In genomic region chr9:137589441-137590122, GRCh38 we compare ENCODE assay signal across 8 cellular contexts. TPM values are rescaled to one million over a fixed set of nuclear protein-coding genes. Genes with fewer than 3 reads are reported as not detected.
A peak's percentile ranks its signal among the peaks of the same experiment; 100 is the strongest.
DNase-seq lines count a peak whose midpoint lies in the region; ATAC-seq and TF ChIP-seq lines count a peak whose summit lies in the region.

No MANE protein-coding gene starts in this region.

- no peaks in the 10 kb centered on the region for H3K9me3 ChIP-seq in parathyroid adenoma (ENCODE audit: control insufficient read depth, low read length)

- no peak overlapping the region for H3K27ac ChIP-seq in parathyroid adenoma

- CTCF ChIA-PET in activated naive CD4-positive, alpha-beta T cell treated with anti-CD3 and anti-CD28 coated beads, Interleukin-2, amount 10 ng/mL, durations not matched to agents 7 days and 5 days (lab: Charles Lee) = interaction anchor here (1.5 to 2.4 kb wide), 3 partner anchors 10 to 83 kb away, joined by 3 to 12 read pairs (median 4); partner anchors contain the start of gene DPH7
- CTCF ChIA-PET in T-cell (lab: Charles Lee) = no interaction called here

- peak; percentile 52 for DNase-seq in activated naive CD4-positive, alpha-beta T cell treated with anti-CD3 and anti-CD28 coated beads, Interleukin-2, amount 10 ng/mL, durations not matched to agents 7 days and 5 days
- DNase-seq in activated naive CD4-positive, alpha-beta T cell (lab: John Stamatoyannopoulos, UW) = no peak
- peak in 1 of 34 experiments; percentile 26 for DNase-seq in T-cell
- DNase-seq in fibroblast of mammary gland (ENCODE audit: low read depth) = no peak
- no peak for DNase-seq in NCI-H2107 (lab: John Stamatoyannopoulos, UW)
- DNase-seq in SW 1271 (lab: John Stamatoyannopoulos, UW) = no peak

- no peaks in the 10 kb centered on the region for H3K9me3 Mint-ChIP-seq in activated naive CD4-positive, alpha-beta T cell treated with anti-CD3 and anti-CD28 coated beads, Interleukin-2, amount 10 ng/mL, durations not matched to agents 7 days and 5 days
- no peaks in the 10 kb centered on the region for H3K9me3 Mint-ChIP-seq in T-cell

- H2AFZ ChIP-seq in parathyroid adenoma = no peak overlapping the region

- peak; percentile 16 for ATAC-seq in HG02943 (IDR thresholded peaks at IDR 0.05; ENCODE audit: low read depth, unreplicated experiment)
- ATAC-seq in T-cell (replicated peaks in 1 of 4) = peak; percentile 7 to 24 (median 12)

- peak overlapping the region; percentile 72 for H3K27ac Mint-ChIP-seq in activated naive CD4-positive, alpha-beta T cell treated with anti-CD3 and anti-CD28 coated beads, Interleukin-2, amount 10 ng/mL, durations not matched to agents 7 days and 5 days
- no peak overlapping the region for H3K27ac Mint-ChIP-seq in T-cell

- H3K9ac ChIP-seq in parathyroid adenoma = no peak overlapping the region

- no peaks in the 10 kb centered on the region for H3K79me2 ChIP-seq in parathyroid adenoma

- H3K4me3 ChIP-seq in fibroblast of mammary gland (ENCODE audit: control insufficient read depth, low read depth, low read length) (peak overlapping the region; percentile 67), parathyroid adenoma (ENCODE audit: low read depth, low read length) (peak overlapping the region; percentile 47)

- no peaks in the 10 kb centered on the region for H3K36me3 ChIP-seq in parathyroid adenoma (ENCODE audit: control insufficient read depth, insufficient read depth, low read length)

- POLR2A ChIA-PET in T-cell (lab: Charles Lee) = no interaction called here

- H3K4me3 Mint-ChIP-seq in activated naive CD4-positive, alpha-beta T cell treated with anti-CD3 and anti-CD28 coated beads, Interleukin-2, amount 10 ng/mL, durations not matched to agents 7 days and 5 days = peak overlapping the region; percentile 84
- peak overlapping the region; percentile 79 to 84 (median 79) for H3K4me3 Mint-ChIP-seq in T-cell

- H3K36me3 Mint-ChIP-seq in activated naive CD4-positive, alpha-beta T cell treated with anti-CD3 and anti-CD28 coated beads, Interleukin-2, amount 10 ng/mL, durations not matched to agents 7 days and 5 days = peaks cover 14% of the 10 kb centered on the region
- H3K36me3 Mint-ChIP-seq in T-cell = peaks cover 24% of the 10 kb centered on the region

- H3K27me3 Mint-ChIP-seq in activated naive CD4-positive, alpha-beta T cell treated with anti-CD3 and anti-CD28 coated beads, Interleukin-2, amount 10 ng/mL, durations not matched to agents 7 days and 5 days = no peaks in the 10 kb centered on the region
- no peaks in the 10 kb centered on the region for H3K27me3 Mint-ChIP-seq in T-cell

- H3K4me1 Mint-ChIP-seq in activated naive CD4-positive, alpha-beta T cell treated with anti-CD3 and anti-CD28 coated beads, Interleukin-2, amount 10 ng/mL, durations not matched to agents 7 days and 5 days = peaks cover 26% of the 10 kb centered on the region
- H3K4me1 Mint-ChIP-seq in T-cell = peaks cover 17 to 22% (median 18%) of the 10 kb centered on the region in 3 donors

- H3K27me3 ChIP-seq in parathyroid adenoma (ENCODE audit: control insufficient read depth, insufficient read depth, low read length) = no peaks in the 10 kb centered on the region

- peak overlapping the region; percentile 76 for H3K4me2 ChIP-seq in parathyroid adenoma (ENCODE audit: low read length)

- TF ChIP-seq CTCF in fibroblast of mammary gland (conservative IDR thresholded peaks at IDR 0.05; ENCODE audit: control insufficient read depth, insufficient read depth, low read depth, low read length) = no peak
- TF ChIP-seq CTCF in parathyroid adenoma (IDR thresholded peaks at IDR 0.05) = no peak

- H3K4me1 ChIP-seq in parathyroid adenoma = peaks cover 4% of the 10 kb centered on the region

RNA-seq across cellular contexts. Expression of gene ZMYND19, which starts 0.7 kb away (rescaled TPM):
- 10 to 100 TPM; 18.7 to 42.0 (median 33.3) TPM for total RNA-seq in T-cell

RNA-seq across cellular contexts. Expression of gene DPH7, which starts 10.9 kb away (rescaled TPM):
- total RNA-seq in T-cell = 10 to 100 TPM; 45.0 to 71.0 (median 66.3) TPM

RNA-seq across cellular contexts. Expression of gene ARRDC1, which starts 15.9 kb away (rescaled TPM):
- total RNA-seq in T-cell = 100 to 1,000 TPM in 3 of 5 donors, 10 to 100 TPM in 2; 54.7 to 123 (median 103) TPM

RNA-seq across cellular contexts. Expression of gene EHMT1, which starts 29.2 kb away (rescaled TPM):
- total RNA-seq in T-cell = 100 to 1,000 TPM; 113 to 124 (median 121) TPM

RNA-seq across cellular contexts. Expression of gene MRPL41, which starts 37.9 kb away (rescaled TPM):
- total RNA-seq in T-cell = 100 to 1,000 TPM in 2 of 5 donors, 10 to 100 TPM in 3; 33.0 to 158 (median 85.4) TPM
